Comparison of ENCODE assay signal across 8 cellular contexts in genomic region chr20:57451759-57452661, GRCh38.
DNase-seq lines count a peak whose midpoint lies in the region; ATAC-seq and TF ChIP-seq lines count a peak whose summit lies in the region.

No MANE protein-coding gene starts in this region.

- H3K4me3 Mint-ChIP-seq in activated T-helper 2 cell treated with anti-CD3 and anti-CD28 coated beads, Interferon-gamma antibody, Interleukin-2, Interleukin-4, amounts not matched to agents 10 μg/mL and 5 μg/mL and 100 μg/mL, durations not matched to agents 14 hours and 24 hours and 36 hours (ENCODE audit: low read depth) = peak overlapping the region; percentile 31
- peak overlapping the region; percentile 77 for H3K4me3 Mint-ChIP-seq in natural killer cell treated with Interleukin-12 subunit alpha and Interleukin-12 subunit beta and Interleukin-15 and Interleukin-18, amount 100 ng/mL, for 72 hours
- H3K4me3 Mint-ChIP-seq in type B pancreatic cell = no peak overlapping the region

- H3K27me3 ChIP-seq in GM06990 (replicated peaks; ENCODE audit: control insufficient read depth, insufficient read depth, low read length) (no peaks in the 10 kb centered on the region), Karpas-422 (ENCODE audit: low read length) (no peaks in the 10 kb centered on the region), BE2C (no peaks in the 10 kb centered on the region)

- H3K4me2 ChIP-seq in Karpas-422 (ENCODE audit: low read depth, low read length, poor library complexity, severe bottlenecking) = peak overlapping the region; percentile 80

- no peaks in the 10 kb centered on the region for H3K36me3 ChIP-seq in GM06990 (ENCODE audit: control insufficient read depth, insufficient read depth, low read length)
- no peaks in the 10 kb centered on the region for H3K36me3 ChIP-seq in Karpas-422 (ENCODE audit: insufficient read depth, low read length)
- no peaks in the 10 kb centered on the region for H3K36me3 ChIP-seq in BE2C

- no peaks in the 10 kb centered on the region for H3K36me3 Mint-ChIP-seq in activated T-helper 2 cell treated with anti-CD3 and anti-CD28 coated beads, Interferon-gamma antibody, Interleukin-2, Interleukin-4, amounts not matched to agents 10 μg/mL and 5 μg/mL and 100 μg/mL, durations not matched to agents 14 hours and 24 hours and 36 hours (ENCODE audit: low read depth)
- H3K36me3 Mint-ChIP-seq in natural killer cell treated with Interleukin-12 subunit alpha and Interleukin-12 subunit beta and Interleukin-15 and Interleukin-18, amount 100 ng/mL, for 72 hours = no peaks in the 10 kb centered on the region
- no peaks in the 10 kb centered on the region for H3K36me3 Mint-ChIP-seq in type B pancreatic cell

- H3K9me2 ChIP-seq in Karpas-422 (replicated peaks; ENCODE audit: insufficient read depth, low read length) = no peaks in the 10 kb centered on the region

- H3K9ac ChIP-seq in Karpas-422 (ENCODE audit: low read length) = peak overlapping the region; percentile 80

- H3K4me1 ChIP-seq in Karpas-422 (ENCODE audit: low read length) = peaks cover 56% of the 10 kb centered on the region
- H3K4me1 ChIP-seq in BE2C = no peaks in the 10 kb centered on the region

- DNase-seq in GM06990 (ENCODE audit: extremely low read depth, insufficient read length) (peak; percentile 53), Karpas-422 (peak; percentile 71), NCI-H187 (lab: John Stamatoyannopoulos, UW) (no peak), type B pancreatic cell (ENCODE audit: extremely low spot score, unreplicated experiment) (no peak), BE2C (no peak)
- DNase-seq in activated T-helper 2 cell treated with anti-CD3 and anti-CD28 coated beads, Interferon-gamma antibody, Interleukin-2, Interleukin-4, amounts not matched to agents 10 μg/mL and 5 μg/mL and 100 μg/mL, durations not matched to agents 14 hours and 24 hours and 36 hours (ENCODE audit: low spot score) = no peak
- DNase-seq in natural killer cell treated with Interleukin-12 subunit alpha and Interleukin-12 subunit beta and Interleukin-15 and Interleukin-18, amount 100 ng/mL, for 72 hours (ENCODE audit: low spot score) = no peak
- DNase-seq in stimulated activated CD4-positive, alpha-beta T cell treated with anti-CD3 and anti-CD28 coated beads, Interleukin-2, amount 100 ng/mL, for 24 hours = no peak

- H4K20me1 ChIP-seq in Karpas-422 (ENCODE audit: insufficient read depth, low read depth, low read length) = no peaks in the 10 kb centered on the region

- H3K27ac ChIP-seq in Karpas-422 (ENCODE audit: low read length) = peak overlapping the region; percentile 93

- TF ChIP-seq CTCF in GM06990 (IDR thresholded peaks at IDR 0.05; ENCODE audit: insufficient read depth, low read length, poor library complexity, severe bottlenecking) (no peak), type B pancreatic cell (conservative IDR thresholded peaks at IDR 0.05) (no peak), BE2C (IDR thresholded peaks at IDR 0.05; ENCODE audit: low read depth, low read length) (no peak)

- H3K27me3 Mint-ChIP-seq in activated T-helper 2 cell treated with anti-CD3 and anti-CD28 coated beads, Interferon-gamma antibody, Interleukin-2, Interleukin-4, amounts not matched to agents 10 μg/mL and 5 μg/mL and 100 μg/mL, durations not matched to agents 14 hours and 24 hours and 36 hours (ENCODE audit: low read depth) = peaks cover 22% of the 10 kb centered on the region
- no peaks in the 10 kb centered on the region for H3K27me3 Mint-ChIP-seq in natural killer cell treated with Interleukin-12 subunit alpha and Interleukin-12 subunit beta and Interleukin-15 and Interleukin-18, amount 100 ng/mL, for 72 hours
- peaks cover 20% of the 10 kb centered on the region for H3K27me3 Mint-ChIP-seq in type B pancreatic cell

- peaks cover 19% of the 10 kb centered on the region for H3K4me1 Mint-ChIP-seq in activated T-helper 2 cell treated with anti-CD3 and anti-CD28 coated beads, Interferon-gamma antibody, Interleukin-2, Interleukin-4, amounts not matched to agents 10 μg/mL and 5 μg/mL and 100 μg/mL, durations not matched to agents 14 hours and 24 hours and 36 hours (ENCODE audit: low read depth)
- peaks cover 41 to 47% of the 10 kb centered on the region in 2 donors for H3K4me1 Mint-ChIP-seq in natural killer cell treated with Interleukin-12 subunit alpha and Interleukin-12 subunit beta and Interleukin-15 and Interleukin-18, amount 100 ng/mL, for 72 hours (ENCODE audit: low read depth in 2 of 2)
- H3K4me1 Mint-ChIP-seq in type B pancreatic cell (ENCODE audit: unreplicated experiment) = peaks cover 5% of the 10 kb centered on the region

- H3K27ac Mint-ChIP-seq in activated T-helper 2 cell treated with anti-CD3 and anti-CD28 coated beads, Interferon-gamma antibody, Interleukin-2, Interleukin-4, amounts not matched to agents 10 μg/mL and 5 μg/mL and 100 μg/mL, durations not matched to agents 14 hours and 24 hours and 36 hours = peak overlapping the region; percentile 40
- peak overlapping the region; percentile 86 for H3K27ac Mint-ChIP-seq in natural killer cell treated with Interleukin-12 subunit alpha and Interleukin-12 subunit beta and Interleukin-15 and Interleukin-18, amount 100 ng/mL, for 72 hours
- no peak overlapping the region for H3K27ac Mint-ChIP-seq in type B pancreatic cell

- H3K9me3 ChIP-seq in Karpas-422 (ENCODE audit: low read length) (no peaks in the 10 kb centered on the region), BE2C (no peaks in the 10 kb centered on the region)

- H2AFZ ChIP-seq in Karpas-422 (ENCODE audit: low read length) = peak overlapping the region; percentile 4; the same call in 1 of the 2 replicates

- H3K9me3 Mint-ChIP-seq in activated T-helper 2 cell treated with anti-CD3 and anti-CD28 coated beads, Interferon-gamma antibody, Interleukin-2, Interleukin-4, amounts not matched to agents 10 μg/mL and 5 μg/mL and 100 μg/mL, durations not matched to agents 14 hours and 24 hours and 36 hours = no peaks in the 10 kb centered on the region
- no peaks in the 10 kb centered on the region for H3K9me3 Mint-ChIP-seq in natural killer cell treated with Interleukin-12 subunit alpha and Interleukin-12 subunit beta and Interleukin-15 and Interleukin-18, amount 100 ng/mL, for 72 hours
- no peaks in the 10 kb centered on the region for H3K9me3 Mint-ChIP-seq in type B pancreatic cell

- H3K79me2 ChIP-seq in Karpas-422 (ENCODE audit: low read length) = no peaks in the 10 kb centered on the region

- H3K4me3 ChIP-seq in GM06990 (replicated peaks; ENCODE audit: low read depth, low read length) = no peak overlapping the region
- H3K4me3 ChIP-seq in Karpas-422 (ENCODE audit: low read length) = peak overlapping the region; percentile 62
- H3K4me3 ChIP-seq in BE2C (ENCODE audit: low read depth, low read length) = no peak overlapping the region

- intact Hi-C loops in activated T-helper 2 cell treated with anti-CD3 and anti-CD28 coated beads, Interferon-gamma antibody, Interleukin-2, Interleukin-4, amounts not matched to agents 10 μg/mL and 5 μg/mL and 100 μg/mL, durations not matched to agents 14 hours and 24 hours and 36 hours (cut with micrococcal nuclease) = no loop called here

- ATAC-seq in natural killer cell treated with Interleukin-12 subunit alpha and Interleukin-12 subunit beta and Interleukin-15 and Interleukin-18, amount 100 ng/mL, for 72 hours = peak; percentile 44 to 64

Comparison
In these comparisons a context has a peak if more than half of its experiments do, and no peak if none do; other contexts are left out.
1. DNase-seq: peak in GM06990 (single experiment) and Karpas-422 (single experiment); none in activated T-helper 2 cell treated with anti-CD3 and anti-CD28 coated beads, Interferon-gamma antibody, Interleukin-2, Interleukin-4, amounts not matched to agents 10 μg/mL and 5 μg/mL and 100 μg/mL, durations not matched to agents 14 hours and 24 hours and 36 hours (single experiment), natural killer cell treated with Interleukin-12 subunit alpha and Interleukin-12 subunit beta and Interleukin-15 and Interleukin-18, amount 100 ng/mL, for 72 hours (single experiment), NCI-H187 (0 of 2), type B pancreatic cell (single experiment), BE2C (single experiment) and stimulated activated CD4-positive, alpha-beta T cell treated with anti-CD3 and anti-CD28 coated beads, Interleukin-2, amount 100 ng/mL, for 24 hours (0 of 2).